In the genomic region with DNA sequence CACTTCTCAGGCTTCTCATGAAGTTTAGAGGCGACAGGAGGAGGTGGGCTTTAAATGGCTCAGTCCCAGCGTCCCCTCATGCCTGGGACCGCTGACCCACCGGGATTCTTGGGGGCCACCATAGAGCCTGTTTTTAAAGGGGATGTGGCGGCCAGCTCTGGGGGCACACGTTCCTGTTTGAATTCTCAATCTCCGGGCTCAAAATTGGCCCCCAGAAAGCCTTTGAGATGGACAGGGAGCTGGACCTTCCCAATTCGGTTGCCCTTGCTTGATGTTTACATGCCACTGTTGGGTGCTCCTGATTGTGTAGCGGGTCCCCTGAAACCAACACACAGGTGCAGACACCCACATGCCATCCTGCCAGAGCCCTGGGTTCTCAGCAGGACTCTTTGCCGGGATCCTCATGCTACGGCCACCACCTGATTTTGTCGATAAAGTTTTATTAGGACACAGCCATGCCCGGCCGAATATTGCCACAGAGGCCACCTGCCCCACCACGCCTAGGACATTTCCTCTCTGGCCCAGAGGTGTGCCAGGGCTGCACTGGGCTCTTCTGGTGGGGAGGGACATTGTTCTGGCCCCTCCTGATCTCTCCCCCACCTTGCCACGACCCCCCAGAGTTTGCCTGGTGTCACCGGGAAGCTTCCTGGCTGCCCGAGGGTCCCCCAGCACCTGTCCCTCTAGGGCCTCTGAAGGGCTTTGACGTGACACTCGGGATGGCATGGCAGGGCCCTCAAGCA, we compare ENCODE assay signal across 19 cellular contexts.
DNase-seq lines count a peak whose midpoint lies in the region; ATAC-seq, FAIRE-seq and TF ChIP-seq lines count a peak whose summit lies in the region.
"Had no signal": no experiment of that assay in that cellular context is flagged by ENCODE, and none has a peak within 500 bp of the region (broad histone marks: within the 10 kb centered on the region; RNA-seq: fewer than 3 reads in every experiment).

No MANE protein-coding gene starts in this region.

- DNase-seq in Right ventricle myocardium inferior (ENCODE audit: missing footprints) (peak; percentile 20), cardiac septum (ENCODE audit: low spot score) (no peak), GM12878 (ENCODE audit: low read depth, low spot score) (no peak), mesothelial cell of epicardium (ENCODE audit: low spot score in 2 of 2, unreplicated experiment in 2 of 2) (peak; percentile 3 to 27), transverse colon (peak; percentile 2), immature natural killer cell (no peak), nucleus accumbens (lab: John Stamatoyannopoulos, UW) (no peak)
- DNase-seq: activated naive CD8-positive, alpha-beta T cell treated with anti-CD3 and anti-CD28 coated beads, Interleukin-2, amount 50 U/mL, for 24 hours; EL; esophagus squamous epithelium; mesenchymal stem cell; MM.1S; NCI-H187; stimulated activated CD4-positive, alpha-beta T cell treated with anti-CD3 and anti-CD28 coated beads, Interleukin-2, amount 100 ng/mL, for 48 hours had no signal

- ATAC-seq in Right ventricle myocardium inferior (no peak), GM12878 (no peak), HG02973 (IDR thresholded peaks at IDR 0.05; ENCODE audit: unreplicated experiment) (no peak)
- ATAC-seq: activated naive CD8-positive, alpha-beta T cell treated with anti-CD3 and anti-CD28 coated beads, Interleukin-2, amount 50 U/mL, for 24 hours had no signal

- H3K9ac ChIP-seq in GM12878 (ENCODE audit: control insufficient read depth, insufficient read depth, low read length), result no peak overlapping the region

- H3K36me3 ChIP-seq in GM12878 (ENCODE audit: control insufficient read depth in 2 of 2, insufficient read depth in 2 of 2, low read length in 1 of 2), result no peaks in the 10 kb centered on the region
- H3K36me3 ChIP-seq in transverse colon, result no peaks in the 10 kb centered on the region
- H3K36me3 ChIP-seq: esophagus squamous epithelium, neutrophil had no signal

- no peak overlapping the region for H3K4me2 ChIP-seq in GM12878 (ENCODE audit: control insufficient read depth, insufficient read depth)

- H3K4me1 ChIP-seq in GM12878 (ENCODE audit: control insufficient read depth, insufficient read depth, low read length) (no peaks in the 10 kb centered on the region), transverse colon (no peaks in the 10 kb centered on the region)

- H3K36me3 Mint-ChIP-seq in mesothelial cell of epicardium (no peaks in the 10 kb centered on the region), immature natural killer cell (no peaks in the 10 kb centered on the region)

- in situ Hi-C loops in GM12878 (cut with MboI) (loop anchor here (5.0 kb wide), 1 partner anchor 49 kb away; no protein-coding TSS in a partner anchor), transverse colon (cut with MboI; ENCODE audit: low pct_ligation_motif_present in 1 of 4, low pct_unique_long_range_greater_than_20kb in 1 of 4, low sequenced_read_pairs in 3 of 4) (no loop called here)

- no peaks in the 10 kb centered on the region for H4K20me1 ChIP-seq in GM12878 (ENCODE audit: control insufficient read depth, insufficient read depth)

- SMC1A ChIA-PET in GM12878 (lab: Charles Lee; ENCODE audit: uncharacterized antibody, unreplicated experiment), result no interaction called here

- no peaks in the 10 kb centered on the region for H3K79me2 ChIP-seq in GM12878 (ENCODE audit: control insufficient read depth, insufficient read depth, low read length)

- H3K27me3 Mint-ChIP-seq in mesothelial cell of epicardium (ENCODE audit: low read depth), result peaks cover 21% of the 10 kb centered on the region
- peaks cover 0 to 5% (median 1%) of the 10 kb centered on the region in 3 donors for H3K27me3 Mint-ChIP-seq in immature natural killer cell (ENCODE audit: low read depth in 3 of 3)
- H3K27me3 Mint-ChIP-seq: activated B cell treated with CpG ODN at 0.5 μM for 24 hours; activated naive CD8-positive, alpha-beta T cell treated with anti-CD3 and anti-CD28 coated beads, Interleukin-2, amount 50 U/mL, for 24 hours had no signal

- RAD21 ChIA-PET in GM12878 (lab: Charles Lee; ENCODE audit: unreplicated experiment), result no interaction called here

- no peak overlapping the region for H3K4me3 ChIP-seq in GM12878
- H3K4me3 ChIP-seq in transverse colon, result no peak overlapping the region
- H3K4me3 ChIP-seq: esophagus squamous epithelium had no signal

- POLR2A ChIA-PET in GM12878 (lab: Charles Lee), result no interaction called here

- no peak overlapping the region for H2AFZ ChIP-seq in GM12878 (ENCODE audit: control insufficient read depth, low read depth, low read length)

- H3K27me3 ChIP-seq in GM12878 (replicated peaks in 1 of 2; ENCODE audit: control insufficient read depth in 2 of 2, insufficient read depth in 2 of 2, low read length in 1 of 2), result no peaks in the 10 kb centered on the region; a peak in 1 of 4 replicates
- no peaks in the 10 kb centered on the region for H3K27me3 ChIP-seq in transverse colon
- H3K27me3 ChIP-seq: neutrophil had no signal

- H3K9me3 Mint-ChIP-seq in mesothelial cell of epicardium (no peaks in the 10 kb centered on the region), immature natural killer cell (no peaks in the 10 kb centered on the region)
- H3K9me3 Mint-ChIP-seq: activated B cell treated with CpG ODN at 0.5 μM for 24 hours; activated naive CD8-positive, alpha-beta T cell treated with anti-CD3 and anti-CD28 coated beads, Interleukin-2, amount 50 U/mL, for 24 hours; T-helper 1 cell treated with Interleukin-12 subunit alpha and Interleukin-12 subunit beta and Interleukin-4 antibody, amounts not matched to agents 30 μg/mL and 1 μg/mL, for 36 hours had no signal

- TF ChIP-seq RAD21 in GM12878 (IDR thresholded peaks at IDR 0.05; ENCODE audit: insufficient read depth, low read depth, low read length), result no peak

- TF ChIP-seq CTCF in GM12878 (IDR thresholded peaks at IDR 0.05 in 2 of 3, conservative IDR thresholded peaks at IDR 0.05 in 1 of 3; ENCODE audit: control insufficient read depth in 2 of 3, extremely low read depth in 1 of 3, insufficient read depth in 1 of 3, low read depth in 3 of 3, low read length in 3 of 3) (no peak), mesothelial cell of epicardium (IDR thresholded peaks at IDR 0.05; ENCODE audit: unreplicated experiment) (no peak), transverse colon (IDR thresholded peaks at IDR 0.05) (no peak)

- 35% methylated on average over 18 of the region's 20 CpGs for WGBS in GM12878 (ENCODE audit: insufficient coverage, insufficient replicate concordance, low lambda C conversion rate, missing lambda C conversion rate)
- 85% methylated on average over 17 of the region's 20 CpGs; no CpG with 5 or more reads in 1 of the 2 donors for WGBS in transverse colon (ENCODE audit: low coverage in 1 of 2), 2 donors

- H3K4me3 Mint-ChIP-seq in mesothelial cell of epicardium (no peak overlapping the region), immature natural killer cell (no peak overlapping the region)
- H3K4me3 Mint-ChIP-seq: activated B cell treated with CpG ODN at 0.5 μM for 24 hours; activated naive CD8-positive, alpha-beta T cell treated with anti-CD3 and anti-CD28 coated beads, Interleukin-2, amount 50 U/mL, for 24 hours; T-helper 1 cell treated with Interleukin-12 subunit alpha and Interleukin-12 subunit beta and Interleukin-4 antibody, amounts not matched to agents 30 μg/mL and 1 μg/mL, for 36 hours had no signal

- TF ChIP-seq EP300 in GM12878 (IDR thresholded peaks at IDR 0.05; ENCODE audit: borderline replicate concordance in 1 of 2, control insufficient read depth in 1 of 2, low read depth in 2 of 2, low read length in 2 of 2) (no peak), transverse colon (IDR thresholded peaks at IDR 0.05; ENCODE audit: low read depth) (no peak)

- no peak for TF ChIP-seq POLR2A in GM12878 (IDR thresholded peaks at IDR 0.05; ENCODE audit: low read depth, low read length)
- TF ChIP-seq POLR2A in transverse colon (IDR thresholded peaks at IDR 0.05), result no peak

- H3K4me1 Mint-ChIP-seq in mesothelial cell of epicardium, result no peaks in the 10 kb centered on the region
- H3K4me1 Mint-ChIP-seq in immature natural killer cell, result no peaks in the 10 kb centered on the region
- H3K4me1 Mint-ChIP-seq: activated naive CD8-positive, alpha-beta T cell treated with anti-CD3 and anti-CD28 coated beads, Interleukin-2, amount 50 U/mL, for 24 hours had no signal

- H3K9me3 ChIP-seq in GM12878 (replicated peaks; ENCODE audit: control insufficient read depth, insufficient read depth, low read length) (no peaks in the 10 kb centered on the region), transverse colon (no peaks in the 10 kb centered on the region)
- H3K9me3 ChIP-seq: esophagus squamous epithelium, neutrophil had no signal

- H3K27ac Mint-ChIP-seq in mesothelial cell of epicardium (no peak overlapping the region), immature natural killer cell (no peak overlapping the region)
- H3K27ac Mint-ChIP-seq: activated B cell treated with CpG ODN at 0.5 μM for 24 hours; activated naive CD8-positive, alpha-beta T cell treated with anti-CD3 and anti-CD28 coated beads, Interleukin-2, amount 50 U/mL, for 24 hours; T-helper 1 cell treated with Interleukin-12 subunit alpha and Interleukin-12 subunit beta and Interleukin-4 antibody, amounts not matched to agents 30 μg/mL and 1 μg/mL, for 36 hours had no signal

- BruUV-seq in GM12878 (replicated peaks; lab: Mats Ljungman, UMichigan), result no TSS peak

- H3K27ac ChIP-seq in GM12878 (ENCODE audit: control insufficient read depth, insufficient read depth), result no peak overlapping the region
- no peak overlapping the region for H3K27ac ChIP-seq in transverse colon
- H3K27ac ChIP-seq: esophagus squamous epithelium, neutrophil had no signal

- intact Hi-C loops in Right ventricle myocardium inferior (cut with DNase I), result loop anchor here (5.0 kb wide), 1 partner anchor 74 kb away; the partner anchor contains the start of gene TRPM5
- intact Hi-C loops in cardiac septum (cut with DNase I), result no loop called here
- intact Hi-C loops in GM12878 (cut with micrococcal nuclease; ENCODE audit: unreplicated experiment), result no loop called here
- intact Hi-C loops in transverse colon (cut with DNase I; ENCODE audit: low total_unique reads), result no loop called here

- CTCF ChIA-PET in GM12878 (lab: Yijun Ruan, JAX), result no interaction called here

- no peak for FAIRE-seq in GM12878 (lab: Jason Lieb, UNC)
- FAIRE-seq: bronchial epithelial cell had no signal

Comparison
In these comparisons a context has a peak if more than half of its experiments do, and no peak if none do; other contexts are left out.
1. DNase-seq: peak in Right ventricle myocardium inferior (single experiment), mesothelial cell of epicardium (2 of 2) and transverse colon (single experiment); none in cardiac septum (single experiment), GM12878 (single experiment), immature natural killer cell (0 of 3) and nucleus accumbens (0 of 56).